Comparison of ENCODE assay signal across 8 cellular contexts in the genomic region with DNA sequence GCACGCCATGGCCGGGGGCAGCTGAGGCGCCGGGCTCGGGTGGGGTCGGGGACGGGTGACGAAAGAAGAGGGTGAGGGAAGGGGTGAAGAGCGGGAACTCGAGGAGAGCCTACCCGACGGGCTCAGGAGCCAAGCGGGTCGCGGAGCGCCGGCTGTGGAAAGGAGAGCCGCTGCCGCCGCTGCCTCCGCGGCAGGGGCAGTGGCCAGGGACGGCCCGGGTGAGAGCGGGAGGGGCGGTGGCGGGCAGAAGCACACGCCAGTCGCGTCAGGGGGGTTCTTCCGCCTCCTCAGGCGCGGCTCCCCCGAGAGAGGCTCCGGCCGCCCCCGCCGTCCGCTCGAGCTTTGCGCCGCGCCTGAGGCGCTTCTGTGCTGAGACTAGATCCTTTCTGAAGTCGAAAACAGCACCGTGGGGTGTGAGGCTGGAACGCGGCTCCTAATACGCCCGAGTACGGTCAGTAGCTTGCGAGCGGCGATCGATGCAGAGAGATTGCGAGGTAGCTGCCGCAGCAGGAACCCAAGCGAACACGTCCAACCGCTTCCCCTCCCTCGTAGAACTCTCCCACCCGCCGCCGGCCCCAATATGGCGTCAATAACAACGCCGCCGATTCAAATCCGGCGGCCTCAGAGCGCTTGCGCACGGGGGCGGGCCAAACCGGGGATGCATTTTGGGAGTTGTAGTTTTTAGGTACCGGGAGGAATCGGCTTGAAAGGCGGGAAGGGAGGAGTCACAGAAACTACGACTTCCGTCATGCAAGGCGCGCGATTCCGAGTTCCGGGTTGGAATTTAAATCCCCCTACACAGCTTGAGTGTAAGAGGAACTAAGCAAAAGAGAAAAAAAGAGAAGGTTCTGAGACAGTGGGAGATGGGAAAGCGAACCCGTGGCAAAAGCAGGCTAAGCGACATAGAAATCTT. TPM values are rescaled to one million over a fixed set of nuclear protein-coding genes. Genes with fewer than 3 reads are reported as not detected.
DNase-seq lines count a peak whose midpoint lies in the region; ATAC-seq and TF ChIP-seq lines count a peak whose summit lies in the region.

A gene (minus strand): TSS at position 558 of the 913 bp plus-strand sequence. CDS start 549 bp downstream, at position 9.

- peak within 1 kb of the TSS; percentile 97 for H3K4me3 Mint-ChIP-seq in activated naive CD8-positive, alpha-beta T cell treated with anti-CD3 and anti-CD28 coated beads, Interleukin-2, amount 50 U/mL, for 24 hours

- no peaks in the 10 kb centered on the region for H3K36me3 ChIP-seq in ovary
- no peaks in the 10 kb centered on the region for H3K36me3 ChIP-seq in thyroid gland

- no peak for TF ChIP-seq EP300 in ovary (IDR thresholded peaks at IDR 0.05)

- peak within 1 kb of the TSS; percentile 94 for H3K27ac Mint-ChIP-seq in activated naive CD8-positive, alpha-beta T cell treated with anti-CD3 and anti-CD28 coated beads, Interleukin-2, amount 50 U/mL, for 24 hours

- peak within 1 kb of the TSS; percentile 79 to 91 for H3K27ac ChIP-seq in ovary
- H3K27ac ChIP-seq in thyroid gland, result peak within 1 kb of the TSS; percentile 97 to 99 (median 99)

- H3K36me3 Mint-ChIP-seq in activated naive CD8-positive, alpha-beta T cell treated with anti-CD3 and anti-CD28 coated beads, Interleukin-2, amount 50 U/mL, for 24 hours (ENCODE audit: low read depth), result peaks cover 24% of the 10 kb centered on the region

- WGBS in ovary, 3 donors, result 0% methylated on average over 73 to 88 of the region's 88 CpGs
- WGBS in thyroid gland, 2 donors, result 0% methylated on average over 38 to 56 of the region's 88 CpGs

- peaks cover 3% of the 10 kb centered on the region for H3K4me1 ChIP-seq in ovary (ENCODE audit: insufficient read depth)
- H3K4me1 ChIP-seq in thyroid gland, result peaks cover 4% of the 10 kb centered on the region in 2 donors

- no peak for TF ChIP-seq CTCF in GM12865 (IDR thresholded peaks at IDR 0.05; ENCODE audit: insufficient read depth, low read depth, low read length, missing control alignments)
- TF ChIP-seq CTCF in ovary (IDR thresholded peaks at IDR 0.05), result peak in 1 of 3 donors; percentile 26
- no peak for TF ChIP-seq CTCF in thyroid gland (IDR thresholded peaks at IDR 0.05)

- H3K27me3 Mint-ChIP-seq in activated naive CD8-positive, alpha-beta T cell treated with anti-CD3 and anti-CD28 coated beads, Interleukin-2, amount 50 U/mL, for 24 hours, result no peaks in the 10 kb centered on the region

- peak; percentile 100 for DNase-seq in GM12865 (ENCODE audit: low read depth)
- peak; percentile 86 for DNase-seq in NCI-H1417 treated with DMSO at 0.1 percent for 48 hours (lab: John Stamatoyannopoulos, UW)
- peak; percentile 98 for DNase-seq in SW480 (ENCODE audit: low spot score)
- peak; percentile 95 for DNase-seq in activated naive CD8-positive, alpha-beta T cell treated with anti-CD3 and anti-CD28 coated beads, Interleukin-2, amount 50 U/mL, for 24 hours
- peak; percentile 97 for DNase-seq in Right ventricle myocardium inferior (ENCODE audit: missing footprints)
- DNase-seq in ovary, result peak; percentile 95 to 97 (median 97)
- peak; percentile 97 for DNase-seq in thyroid gland

- H3K9me3 Mint-ChIP-seq in activated naive CD8-positive, alpha-beta T cell treated with anti-CD3 and anti-CD28 coated beads, Interleukin-2, amount 50 U/mL, for 24 hours, result no peaks in the 10 kb centered on the region

- intact Hi-C loops in Right ventricle myocardium inferior (cut with DNase I), result loop anchor here (5.0 to 10.0 kb wide), 3 partner anchors 93 to 547 kb away; a partner anchor contains a TSS
- intact Hi-C loops in ovary (cut with DNase I), result no loop called here
- intact Hi-C loops in thyroid gland (cut with DNase I), result no loop called here

- H3K27me3 ChIP-seq in ovary, result no peaks in the 10 kb centered on the region
- no peaks in the 10 kb centered on the region for H3K27me3 ChIP-seq in thyroid gland

- TF ChIP-seq POLR2A in ovary (IDR thresholded peaks at IDR 0.05) (peak; percentile 96), thyroid gland (IDR thresholded peaks at IDR 0.05) (peak; percentile 89 to 98)

- H3K4me1 Mint-ChIP-seq in activated naive CD8-positive, alpha-beta T cell treated with anti-CD3 and anti-CD28 coated beads, Interleukin-2, amount 50 U/mL, for 24 hours, result peaks cover 47% of the 10 kb centered on the region

- peak within 1 kb of the TSS; percentile 98 for H3K4me3 ChIP-seq in GM12865 (ENCODE audit: low read depth, low read length)
- peak within 1 kb of the TSS; percentile 89 for H3K4me3 ChIP-seq in ovary
- peak within 1 kb of the TSS; percentile 75 to 99 (median 98) for H3K4me3 ChIP-seq in thyroid gland (replicated peaks in 1 of 3)

- no peaks in the 10 kb centered on the region for H3K9me3 ChIP-seq in ovary
- H3K9me3 ChIP-seq in thyroid gland, result no peaks in the 10 kb centered on the region

- ATAC-seq in HG02763 (IDR thresholded peaks at IDR 0.05; ENCODE audit: unreplicated experiment) (peak; percentile 60), Right ventricle myocardium inferior (peak; percentile 94)
- ATAC-seq in activated naive CD8-positive, alpha-beta T cell treated with anti-CD3 and anti-CD28 coated beads, Interleukin-2, amount 50 U/mL, for 24 hours, result peak; percentile 72

RNA-seq across cellular contexts. Expression of the gene that starts here (rescaled TPM):
- total RNA-seq in Right ventricle myocardium inferior (36.1 TPM), ovary (10 to 100 TPM; 24.3 to 47.3 (median 43.3) TPM), thyroid gland (10 to 100 TPM; 20.1 to 24.0 (median 21.9) TPM)
- 10 to 100 TPM; 34.0 to 53.6 TPM for polyA plus RNA-seq in ovary

Comparison
In these comparisons a context has a peak if more than half of its experiments do, and no peak if none do; other contexts are left out.
1. Peak in every context shown above with its lines: DNase-seq, ATAC-seq, H3K4me3 ChIP-seq and H3K27ac ChIP-seq.